8 cellular contexts compared by ENCODE assay signal in genomic region chr13:61797397-61797796, GRCh38.
"Had no signal": no experiment of that assay in that cellular context is flagged by ENCODE, and none has a peak within 500 bp of the region (broad histone marks: within the 10 kb centered on the region; RNA-seq: fewer than 3 reads in every experiment).

No MANE protein-coding gene starts in this region.

- FAIRE-seq: G401.6, GM12878, GM12891, GM12892, GM18507, GM19239 had no signal

- H3K4me3 ChIP-seq: GM12878 had no signal

- DNase-seq: GDM1, GF-D8 had no signal

- ATAC-seq: GM12878 had no signal
